In the genomic region with DNA sequence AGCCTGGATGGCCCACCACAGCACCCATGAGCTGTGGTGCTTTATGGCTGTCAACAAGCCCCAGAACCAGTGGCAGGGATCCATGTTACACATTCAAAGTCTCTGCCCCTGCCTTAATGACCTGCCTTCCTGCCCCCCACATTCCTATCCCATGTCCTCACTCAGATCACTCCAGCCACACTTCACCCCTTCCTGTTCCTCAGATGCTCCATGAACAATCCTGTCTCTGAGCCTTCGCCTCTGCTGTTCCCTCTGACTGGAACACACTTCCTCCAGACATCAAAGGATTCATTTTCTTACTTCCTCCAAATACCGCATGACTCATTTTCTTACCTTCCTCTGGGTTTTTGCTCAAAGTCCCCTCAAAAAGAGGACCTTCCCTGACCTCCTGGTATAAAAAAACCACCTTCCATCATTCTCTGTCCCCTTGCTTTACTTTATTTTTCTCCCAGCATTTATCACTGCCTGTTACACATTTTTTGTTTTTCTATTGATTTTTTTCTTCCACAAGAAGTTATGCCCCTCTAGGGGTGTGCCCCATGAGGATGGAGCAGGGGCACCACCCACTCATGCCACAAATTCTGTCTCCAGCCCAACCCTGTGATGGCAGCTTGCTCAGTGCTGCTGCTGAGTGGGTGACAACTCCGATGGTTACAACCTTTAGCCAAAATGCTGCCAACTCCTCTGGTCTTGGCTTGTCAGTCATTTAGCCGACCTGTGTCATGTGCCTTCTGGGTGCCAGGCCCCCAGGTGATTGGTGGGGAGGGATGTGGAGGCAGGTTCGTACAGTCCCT, we compare ENCODE assay signal across 11 cellular contexts. TPM values are rescaled to one million over a fixed set of nuclear protein-coding genes. Genes with fewer than 3 reads are reported as not detected.
A peak's percentile ranks its signal among the peaks of the same experiment; 100 is the strongest.
DNase-seq lines count a peak whose midpoint lies in the region; ATAC-seq, FAIRE-seq and TF ChIP-seq lines count a peak whose summit lies in the region.
"Had no signal": no experiment of that assay in that cellular context is flagged by ENCODE, and none has a peak within 500 bp of the region (broad histone marks: within the 10 kb centered on the region; RNA-seq: fewer than 3 reads in every experiment).

No MANE protein-coding gene starts in this region.

- H3K4me3 Mint-ChIP-seq in activated CD8-positive, alpha-beta T cell treated with anti-CD3 and anti-CD28 coated beads for 36 hours: no peak overlapping the region
- no peak overlapping the region for H3K4me3 Mint-ChIP-seq in naive thymus-derived CD4-positive, alpha-beta T cell

- POLR2A ChIA-PET in activated CD8-positive, alpha-beta T cell treated with anti-CD3 and anti-CD28 coated beads for 36 hours (lab: Charles Lee): no interaction called here
- POLR2A ChIA-PET in naive thymus-derived CD4-positive, alpha-beta T cell (lab: Charles Lee): interaction anchor here (0.8 kb wide), 1 partner anchor 18 kb away, joined by 3 read pairs; no protein-coding TSS in a partner anchor

- H3K9me3 ChIP-seq in MG63 (no peaks in the 10 kb centered on the region; the same call in 1 of the 2 replicates), left lung (peaks cover 0 to 2% of the 10 kb centered on the region in 2 donors)
- no peaks in the 10 kb centered on the region for H3K9me3 ChIP-seq in naive thymus-derived CD4-positive, alpha-beta T cell (ENCODE audit: control insufficient read depth in 2 of 3, low read length in 3 of 3)
- H3K9me3 ChIP-seq: testis had no signal

- TF ChIP-seq CTCF in activated CD8-positive, alpha-beta T cell treated with anti-CD3 and anti-CD28 coated beads for 36 hours (IDR thresholded peaks at IDR 0.05): no peak
- no peak for TF ChIP-seq CTCF in left lung (IDR thresholded peaks at IDR 0.05)

- DNase-seq in ACHN (peak; percentile 20), MG63 (peak; percentile 38), kidney tubule cell (ENCODE audit: low spot score) (peak; percentile 85), OCI-M2 (lab: John Stamatoyannopoulos, UW; ENCODE audit: unreplicated experiment) (no peak), left lung (no peak), frontal cortex (ENCODE audit: low spot score in 2 of 2) (no peak)
- peak; percentile 15 for DNase-seq in activated CD8-positive, alpha-beta T cell treated with anti-CD3 and anti-CD28 coated beads for 36 hours
- no peak for DNase-seq in naive thymus-derived CD4-positive, alpha-beta T cell
- DNase-seq: activated CD4-positive, alpha-beta T cell treated with anti-CD3 and anti-CD28 coated beads for 48 hours; testis had no signal

- H3K27me3 Mint-ChIP-seq in activated CD8-positive, alpha-beta T cell treated with anti-CD3 and anti-CD28 coated beads for 36 hours: peaks cover 10% of the 10 kb centered on the region
- peaks cover 0 to 11% (median 3%) of the 10 kb centered on the region in 5 donors for H3K27me3 Mint-ChIP-seq in naive thymus-derived CD4-positive, alpha-beta T cell

- peaks cover 18% of the 10 kb centered on the region for H3K4me1 Mint-ChIP-seq in activated CD8-positive, alpha-beta T cell treated with anti-CD3 and anti-CD28 coated beads for 36 hours (ENCODE audit: low read depth)
- H3K4me1 Mint-ChIP-seq in naive thymus-derived CD4-positive, alpha-beta T cell: peaks cover 6 to 43% (median 16%) of the 10 kb centered on the region in 7 donors

- intact Hi-C loops in activated CD8-positive, alpha-beta T cell treated with anti-CD3 and anti-CD28 coated beads for 36 hours (cut with micrococcal nuclease): no loop called here
- intact Hi-C loops in naive thymus-derived CD4-positive, alpha-beta T cell (cut with micrococcal nuclease): no loop called here
- intact Hi-C loops in left lung (cut with DNase I): no loop called here

- ATAC-seq in activated CD8-positive, alpha-beta T cell treated with anti-CD3 and anti-CD28 coated beads for 36 hours: peak; percentile 60
- no peak for ATAC-seq in naive thymus-derived CD4-positive, alpha-beta T cell
- no peak for ATAC-seq in left lung
- ATAC-seq: right cardiac atrium had no signal

- peaks cover 5% of the 10 kb centered on the region for H3K9me3 Mint-ChIP-seq in activated CD8-positive, alpha-beta T cell treated with anti-CD3 and anti-CD28 coated beads for 36 hours
- peaks cover 0 to 14% (median 5%) of the 10 kb centered on the region in 11 donors for H3K9me3 Mint-ChIP-seq in naive thymus-derived CD4-positive, alpha-beta T cell

- H3K27me3 ChIP-seq in MG63: no peaks in the 10 kb centered on the region
- H3K27me3 ChIP-seq in naive thymus-derived CD4-positive, alpha-beta T cell (ENCODE audit: control insufficient read depth in 2 of 2, insufficient read depth in 2 of 2, low read length in 2 of 2): no peaks in the 10 kb centered on the region
- H3K27me3 ChIP-seq in left lung: no peaks in the 10 kb centered on the region
- H3K27me3 ChIP-seq: testis had no signal

- H3K36me3 Mint-ChIP-seq in activated CD8-positive, alpha-beta T cell treated with anti-CD3 and anti-CD28 coated beads for 36 hours (ENCODE audit: low read depth): no peaks in the 10 kb centered on the region
- H3K36me3 Mint-ChIP-seq in naive thymus-derived CD4-positive, alpha-beta T cell: peaks cover 0 to 5% (median 0%) of the 10 kb centered on the region in 5 donors

- no peak overlapping the region for H3K27ac Mint-ChIP-seq in activated CD8-positive, alpha-beta T cell treated with anti-CD3 and anti-CD28 coated beads for 36 hours
- H3K27ac Mint-ChIP-seq in naive thymus-derived CD4-positive, alpha-beta T cell: no peak overlapping the region

- FAIRE-seq in frontal cortex (lab: Jason Lieb, UNC): no peak

- H3K4me3 ChIP-seq in MG63 (no peak overlapping the region), left lung (no peak overlapping the region)
- H3K4me3 ChIP-seq in naive thymus-derived CD4-positive, alpha-beta T cell (ENCODE audit: low read length): no peak overlapping the region
- H3K4me3 ChIP-seq: testis had no signal

- no peak overlapping the region for H3K27ac ChIP-seq in naive thymus-derived CD4-positive, alpha-beta T cell (ENCODE audit: low read depth, low read length)
- no peak overlapping the region for H3K27ac ChIP-seq in left lung
- H3K27ac ChIP-seq: testis had no signal

- in situ Hi-C loops in ACHN (cut with HindIII; ENCODE audit: low pct_ligation_motif_present, low pct_unique_long_range_greater_than_20kb, low sequenced_read_pairs): no loop called here

- H3K36me3 ChIP-seq in MG63 (no peaks in the 10 kb centered on the region), left lung (no peaks in the 10 kb centered on the region)
- no peaks in the 10 kb centered on the region for H3K36me3 ChIP-seq in naive thymus-derived CD4-positive, alpha-beta T cell (ENCODE audit: control insufficient read depth in 2 of 3, insufficient read depth in 3 of 3, low read length in 3 of 3)

- CTCF ChIA-PET in activated CD8-positive, alpha-beta T cell treated with anti-CD3 and anti-CD28 coated beads for 36 hours (lab: Charles Lee): no interaction called here
- CTCF ChIA-PET in naive thymus-derived CD4-positive, alpha-beta T cell (lab: Charles Lee): no interaction called here

- H3K4me1 ChIP-seq in naive thymus-derived CD4-positive, alpha-beta T cell (ENCODE audit: control insufficient read depth in 2 of 2, insufficient read depth in 2 of 2, low read length in 2 of 2): no peaks in the 10 kb centered on the region
- H3K4me1 ChIP-seq in left lung: peaks cover 0 to 6% of the 10 kb centered on the region in 2 donors
- H3K4me1 ChIP-seq: testis had no signal

RNA-seq across cellular contexts. Expression of a gene that starts 18.2 kb away (rescaled TPM):
- total RNA-seq in MG63 (2014; rRNA removed; shearing (Covaris generic); ENCODE audit: low replicate concordance): 8.6 and 9.1 TPM in 2 replicates
- not detected for total RNA-seq in activated CD8-positive, alpha-beta T cell treated with anti-CD3 and anti-CD28 coated beads for 36 hours
- total RNA-seq in naive thymus-derived CD4-positive, alpha-beta T cell: under 1 TPM in 1 of 5 experiments, not detected in 4; 0.88 TPM
- polyA plus RNA-seq in naive thymus-derived CD4-positive, alpha-beta T cell: not detected
- total RNA-seq in left lung (1 to 10 TPM; 2.1 to 4.0 TPM), frontal cortex (2.0 TPM)

Comparison
In these comparisons a context has a peak if more than half of its experiments do, and no peak if none do; other contexts are left out.
1. DNase-seq: peak in ACHN (single experiment), MG63 (single experiment), activated CD8-positive, alpha-beta T cell treated with anti-CD3 and anti-CD28 coated beads for 36 hours (single experiment) and kidney tubule cell (single experiment); none in naive thymus-derived CD4-positive, alpha-beta T cell (0 of 9), OCI-M2 (single experiment), left lung (0 of 2) and frontal cortex (0 of 2).